20 cellular contexts compared by ENCODE assay signal in genomic region chr21:20639026-20639425, GRCh38.
"Had no signal": no experiment of that assay in that cellular context is flagged by ENCODE, and none has a peak within 500 bp of the region (broad histone marks: within the 10 kb centered on the region; RNA-seq: fewer than 3 reads in every experiment).

No MANE protein-coding gene starts in this region.

- DNase-seq: activated CD4-positive, alpha-beta T cell treated with anti-CD3 and anti-CD28 coated beads for 1 hour; activated CD4-positive, alpha-beta T cell treated with anti-CD3 and anti-CD28 coated beads, Interleukin-2, amount 50 U/mL, for 4 hours; activated effector memory CD4-positive, alpha-beta T cell treated with anti-CD3 and anti-CD28 coated beads, Interleukin-2, amount 50 U/mL, for 16 hours; activated naive CD4-positive, alpha-beta T cell treated with anti-CD3 and anti-CD28 coated beads, Interleukin-2, amount 50 U/mL, for 16 hours; activated T-cell treated with anti-CD3 and anti-CD28 coated beads, Interleukin-2, amount 50 U/mL, for 72 hours; endodermal cell; mucosa of descending colon; naive B cell; psoas muscle; right cardiac atrium; small intestine; stimulated activated CD4-positive, alpha-beta T cell treated with anti-CD3 and anti-CD28 coated beads, Interleukin-15, amount 100 ng/mL, for 24 hours; stimulated activated CD4-positive, alpha-beta T cell treated with anti-CD3 and anti-CD28 coated beads, Interleukin-2, amount 100 ng/mL, for 48 hours; stomach; T-helper 2 cell; WERI-Rb-1 had no signal

- H3K4me3 Mint-ChIP-seq: activated T-cell treated with anti-CD3 and anti-CD28 coated beads, Interleukin-2, amount 50 U/mL, for 72 hours; endodermal cell; memory B cell; naive B cell; neural progenitor cell; type B pancreatic cell had no signal

- H3K4me3 ChIP-seq: cardiac muscle cell, mucosa of descending colon, neural progenitor cell, psoas muscle, stomach had no signal

- ATAC-seq: activated T-cell treated with anti-CD3 and anti-CD28 coated beads, Interleukin-2, amount 50 U/mL, for 72 hours; mucosa of descending colon; psoas muscle; right cardiac atrium had no signal

- H3K27me3 Mint-ChIP-seq: memory B cell, naive B cell, type B pancreatic cell had no signal

- H3K27ac Mint-ChIP-seq: activated T-cell treated with anti-CD3 and anti-CD28 coated beads, Interleukin-2, amount 50 U/mL, for 72 hours; endodermal cell; memory B cell; naive B cell; neural progenitor cell; type B pancreatic cell had no signal

- H3K4me1 Mint-ChIP-seq: memory B cell, naive B cell, neural progenitor cell had no signal

- H3K36me3 Mint-ChIP-seq: memory B cell, naive B cell, neural progenitor cell, type B pancreatic cell had no signal

- H3K9me3 Mint-ChIP-seq: endodermal cell, neural progenitor cell, type B pancreatic cell had no signal
